21 cellular contexts compared by ENCODE assay signal in the genomic region with DNA sequence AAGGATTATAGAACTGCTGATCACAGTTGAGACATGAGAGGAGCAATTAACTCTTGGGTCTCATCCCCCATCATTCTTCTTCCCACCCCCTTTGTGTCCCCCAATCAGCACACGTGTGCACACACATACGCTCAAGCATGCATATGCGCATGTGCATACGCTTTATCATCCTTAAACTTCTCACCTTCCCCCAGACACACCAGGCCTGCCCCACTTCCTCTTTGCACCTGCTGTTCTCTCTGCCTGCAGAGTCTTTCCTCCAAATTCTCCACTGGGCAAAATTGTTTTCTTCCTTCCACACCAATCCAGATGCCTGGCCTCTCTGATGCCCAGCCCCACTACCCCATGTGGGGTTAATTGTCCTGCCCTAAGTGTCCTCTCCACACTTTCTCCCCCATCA. TPM values are rescaled to one million over a fixed set of nuclear protein-coding genes. Genes with fewer than 3 reads are reported as not detected.
A peak's percentile ranks its signal among the peaks of the same experiment; 100 is the strongest.
DNase-seq lines count a peak whose midpoint lies in the region; ATAC-seq, FAIRE-seq and TF ChIP-seq lines count a peak whose summit lies in the region.
"Had no signal": no experiment of that assay in that cellular context is flagged by ENCODE, and none has a peak within 500 bp of the region (broad histone marks: within the 10 kb centered on the region; RNA-seq: fewer than 3 reads in every experiment).

No MANE protein-coding gene starts in this region.

- H3K36me3 ChIP-seq in Karpas-422 (ENCODE audit: insufficient read depth, low read length): no peaks in the 10 kb centered on the region
- no peaks in the 10 kb centered on the region for H3K36me3 ChIP-seq in OCI-LY3 (replicated peaks; ENCODE audit: low read depth, low read length)
- H3K36me3 ChIP-seq in K562 (ENCODE audit: control insufficient read depth, insufficient read depth, low read length): no peaks in the 10 kb centered on the region
- H3K36me3 ChIP-seq in tibial nerve: no peaks in the 10 kb centered on the region
- H3K36me3 ChIP-seq in neural progenitor cell: no peaks in the 10 kb centered on the region

- no peaks in the 10 kb centered on the region for H3K9me1 ChIP-seq in K562 (ENCODE audit: control insufficient read depth, insufficient read depth, low read length)

- H3K4me2 ChIP-seq in Karpas-422 (ENCODE audit: low read depth, low read length, poor library complexity, severe bottlenecking) (no peak overlapping the region), OCI-LY3 (ENCODE audit: low read length) (0 out of 2 replicates have a peak overlapping the region, but pooled peaks have one; percentile 4), K562 (ENCODE audit: insufficient read depth, low read length) (no peak overlapping the region), neural progenitor cell (no peak overlapping the region)

- H3K9me2 ChIP-seq in Karpas-422 (replicated peaks; ENCODE audit: insufficient read depth, low read length): no peaks in the 10 kb centered on the region

- no peaks in the 10 kb centered on the region for H3K36me3 Mint-ChIP-seq in neural progenitor cell
- H3K36me3 Mint-ChIP-seq: CD4-positive, alpha-beta memory T cell had no signal

- no peaks in the 10 kb centered on the region for H3K27me3 Mint-ChIP-seq in neural progenitor cell (ENCODE audit: insufficient read depth, low read depth)

- CTCF ChIA-PET in K562 (lab: Yijun Ruan, JAX; ENCODE audit: low intra/inter-chr PET ratio): no interaction called here

- H3K27ac ChIP-seq in Karpas-422 (ENCODE audit: low read length) (no peak overlapping the region), OCI-LY3 (ENCODE audit: low read length) (no peak overlapping the region), K562 (ENCODE audit: extremely low read depth, low read depth, low read length) (no peak overlapping the region), tibial nerve (no peak overlapping the region), neural progenitor cell (no peak overlapping the region)
- H3K27ac ChIP-seq: GM23248 had no signal

- H3K9me3 Mint-ChIP-seq in neural progenitor cell: no peaks in the 10 kb centered on the region
- H3K9me3 Mint-ChIP-seq: CD4-positive, alpha-beta memory T cell had no signal

- no peak for TF ChIP-seq RAD21 in K562 (CRISPR knock-in tag; conservative IDR thresholded peaks at IDR 0.05 in 1 of 2, IDR thresholded peaks at IDR 0.05 in 1 of 2)

- H3K9ac ChIP-seq in Karpas-422 (ENCODE audit: low read length): no peak overlapping the region
- no peak overlapping the region for H3K9ac ChIP-seq in OCI-LY3 (ENCODE audit: low read length)
- no peak overlapping the region for H3K9ac ChIP-seq in K562 (ENCODE audit: insufficient read depth in 1 of 2, low read depth in 2 of 2, low read length in 2 of 2)
- no peak overlapping the region for H3K9ac ChIP-seq in neural progenitor cell
- H3K9ac ChIP-seq: GM23248 had no signal

- intact Hi-C loops in K562 (cut with micrococcal nuclease): no loop called here

- no peak for FAIRE-seq in K562 (lab: Jason Lieb, UNC)
- FAIRE-seq: GM18507, H1 had no signal

- POLR2A ChIA-PET in K562 (lab: Yijun Ruan, JAX): no interaction called here

- DNase-seq in Karpas-422 (peak; percentile 60), K562 (ENCODE audit: extremely low read depth in 1 of 4, low spot score in 3 of 4) (no peak), tibial nerve (ENCODE audit: low spot score in 2 of 2) (no peak), neural progenitor cell (ENCODE audit: low spot score) (no peak)
- no peak for DNase-seq in activated naive CD4-positive, alpha-beta T cell treated with Interleukin-2 at 50 U/mL for 16 hours
- DNase-seq: C1 segment of cervical spinal cord; Calu3; CD4-positive, alpha-beta memory T cell; COR-L47; DMS53; DMS79 treated with DMSO at 0.1 percent for 48 hours; GF-D8; GM23248; H7; HCEC 1CT had no signal

- ATAC-seq in K562 (no peak), GM19328 (IDR thresholded peaks at IDR 0.05; ENCODE audit: unreplicated experiment) (no peak)

- no peak overlapping the region for H3K27ac Mint-ChIP-seq in neural progenitor cell
- H3K27ac Mint-ChIP-seq: CD4-positive, alpha-beta memory T cell had no signal

- H2AFZ ChIP-seq in Karpas-422 (ENCODE audit: low read length) (no peak overlapping the region), OCI-LY3 (ENCODE audit: low read depth, low read length) (no peak overlapping the region), K562 (ENCODE audit: low read depth, low read length) (no peak overlapping the region), neural progenitor cell (replicated peaks) (no peak overlapping the region)
- H2AFZ ChIP-seq: GM23248 had no signal

- H3K4me1 Mint-ChIP-seq in neural progenitor cell: peaks cover 6% of the 10 kb centered on the region
- H3K4me1 Mint-ChIP-seq: CD4-positive, alpha-beta memory T cell had no signal

- in situ Hi-C loops in K562 (cut with MboI): no loop called here

- TF ChIP-seq CTCF in OCI-LY3 (IDR thresholded peaks at IDR 0.05; ENCODE audit: low read depth, low read length) (no peak), K562 (IDR thresholded peaks at IDR 0.05 in 2 of 3, conservative IDR thresholded peaks at IDR 0.05 in 1 of 3; ENCODE audit: insufficient read depth in 2 of 3, low read depth in 1 of 3, low read length in 3 of 3) (no peak), tibial nerve (IDR thresholded peaks at IDR 0.05) (no peak), neural progenitor cell (IDR thresholded peaks at IDR 0.05) (no peak)

- TF ChIP-seq POLR2A in K562 (conservative IDR thresholded peaks at IDR 0.05) (no peak), tibial nerve (IDR thresholded peaks at IDR 0.05) (no peak)

- H3K27me3 ChIP-seq in Karpas-422 (ENCODE audit: low read length): no peaks in the 10 kb centered on the region
- H3K27me3 ChIP-seq in OCI-LY3 (ENCODE audit: low read depth, low read length): no peaks in the 10 kb centered on the region
- H3K27me3 ChIP-seq in K562 (ENCODE audit: control insufficient read depth in 2 of 2, insufficient read depth in 2 of 2, low read length in 2 of 2): peaks cover 0 to 6% of the 10 kb centered on the region in 2 experiments; a peak in 1 of 5 replicates
- H3K27me3 ChIP-seq in tibial nerve: peaks cover 0 to 6% of the 10 kb centered on the region in 2 donors
- H3K27me3 ChIP-seq in neural progenitor cell: no peaks in the 10 kb centered on the region

- H3K9me3 ChIP-seq in Karpas-422 (ENCODE audit: low read length) (no peaks in the 10 kb centered on the region), OCI-LY3 (ENCODE audit: insufficient read depth, low read length) (no peaks in the 10 kb centered on the region), K562 (replicated peaks; ENCODE audit: control insufficient read depth, insufficient read depth, low read depth, low read length) (no peaks in the 10 kb centered on the region), tibial nerve (no peaks in the 10 kb centered on the region), neural progenitor cell (ENCODE audit: low read depth) (no peaks in the 10 kb centered on the region)

- peaks cover 13% of the 10 kb centered on the region for H3K4me1 ChIP-seq in Karpas-422 (ENCODE audit: low read length)
- H3K4me1 ChIP-seq in OCI-LY3 (ENCODE audit: low read length): peaks cover 47% of the 10 kb centered on the region
- no peaks in the 10 kb centered on the region for H3K4me1 ChIP-seq in K562 (replicated peaks in 1 of 2; ENCODE audit: control insufficient read depth in 2 of 2, insufficient read depth in 2 of 2, low read length in 2 of 2)
- H3K4me1 ChIP-seq in tibial nerve: no peaks in the 10 kb centered on the region
- H3K4me1 ChIP-seq in neural progenitor cell: no peaks in the 10 kb centered on the region

- no peak overlapping the region for H3K4me3 Mint-ChIP-seq in neural progenitor cell
- H3K4me3 Mint-ChIP-seq: CD4-positive, alpha-beta memory T cell had no signal

- TF ChIP-seq EP300 in K562 (IDR thresholded peaks at IDR 0.05; ENCODE audit: low read length) (no peak), tibial nerve (IDR thresholded peaks at IDR 0.05) (no peak)

- no peaks in the 10 kb centered on the region for H3F3A ChIP-seq in neural progenitor cell (ENCODE audit: low read depth)

- no TSS peak for BruUV-seq in K562 (replicated peaks; lab: Mats Ljungman, UMichigan)

- no peaks in the 10 kb centered on the region for H4K20me1 ChIP-seq in Karpas-422 (ENCODE audit: insufficient read depth, low read depth, low read length)
- no peaks in the 10 kb centered on the region for H4K20me1 ChIP-seq in OCI-LY3 (ENCODE audit: insufficient read depth, low read length)
- no peaks in the 10 kb centered on the region; the same call in 1 of the 2 replicates for H4K20me1 ChIP-seq in K562 (replicated peaks; ENCODE audit: control insufficient read depth, insufficient read depth, low read length)
- H4K20me1 ChIP-seq in neural progenitor cell (ENCODE audit: low read depth): no peaks in the 10 kb centered on the region

- H3K79me2 ChIP-seq in Karpas-422 (ENCODE audit: low read length) (no peaks in the 10 kb centered on the region), OCI-LY3 (ENCODE audit: low read length) (no peaks in the 10 kb centered on the region), K562 (ENCODE audit: control insufficient read depth, insufficient read depth, low read length) (no peaks in the 10 kb centered on the region), neural progenitor cell (ENCODE audit: low read depth) (no peaks in the 10 kb centered on the region)

- H3K4me3 ChIP-seq in Karpas-422 (ENCODE audit: low read length) (no peak overlapping the region), OCI-LY3 (ENCODE audit: low read length) (no peak overlapping the region), K562 (no peak overlapping the region), tibial nerve (no peak overlapping the region), neural progenitor cell (no peak overlapping the region)
- H3K4me3 ChIP-seq: GM23248 had no signal

- WGBS in K562 (ENCODE audit: insufficient coverage, low coverage, missing lambda C conversion rate): 2% methylated on average over 4 of the region's 4 CpGs
- WGBS in tibial nerve, 2 donors: 77 to 78% methylated on average over 4 of the region's 4 CpGs

RNA-seq across cellular contexts. Expression of a gene that starts 13.1 kb away (rescaled TPM):
- not detected in 2 replicates for total RNA-seq in Karpas-422 (2014; rRNA removed; shearing (Covaris generic); ENCODE audit: low replicate concordance)
- not detected in 2 replicates for total RNA-seq in K562 (2011; cell fraction: chromatin; rRNA removed; ENCODE audit: low replicate concordance)
- total RNA-seq in K562 (2011; cell fraction: nucleolus; rRNA removed): not detected in 2 replicates
- not detected in 2 replicates for total RNA-seq in K562 (2011; cell fraction: nucleoplasm; rRNA removed)
- not detected in 2 replicates for total RNA-seq in K562 (2014; rRNA removed)
- total RNA-seq in K562 (2014; rRNA removed; fragmentation: Illumina TruSeq; extraction: Trizol): not detected in 2 replicates
- total RNA-seq in K562 (2015; rRNA removed; fragmentation: Illumina TruSeq; extraction: Trizol): not detected in 2 replicates
- total RNA-seq in K562 (2021): not detected in 2 replicates
- not detected in 2 replicates for polyA plus RNA-seq in K562 (2011; rRNA removed)
- polyA plus RNA-seq in K562 (2011; cell fraction: cytosol; rRNA removed): not detected in 2 replicates
- polyA plus RNA-seq in K562 (2011; cell fraction: nucleus; rRNA removed): not detected in 2 replicates
- 0.03 TPM in 1 of 2 replicates, not detected in the other for polyA plus RNA-seq in K562 (2012)
- polyA plus RNA-seq in K562 (2014; fragmentation: Illumina TruSeq; extraction: Trizol): not detected in 2 replicates
- not detected for polyA plus RNA-seq in K562 (2014; fragmentation: Nextera tagmentation; extraction: Ambion mirVana)
- not detected in 2 replicates for polyA plus RNA-seq in K562 (2014; rRNA removed)
- not detected in 2 replicates for polyA minus RNA-seq in K562 (2011; rRNA and poly(A)+ RNA removed)
- not detected in 2 replicates for polyA minus RNA-seq in K562 (2011; cell fraction: cytosol; rRNA and poly(A)+ RNA removed)
- polyA minus RNA-seq in K562 (2011; cell fraction: nucleus; rRNA and poly(A)+ RNA removed): not detected in 2 replicates
- 1 to 10 TPM; 1.0 to 6.9 (median 3.9) TPM for total RNA-seq in tibial nerve
- total RNA-seq in neural progenitor cell (ENCODE audit: low replicate concordance): 0.06 and 0.09 TPM in 2 replicates
- total RNA-seq: A673; CD4-positive, alpha-beta memory T cell; Daoy had no signal
